ENCODE assay signal across 9 cellular contexts in genomic region chr2:190121971-190122370, GRCh38. TPM values are rescaled to one million over a fixed set of nuclear protein-coding genes. Genes with fewer than 3 reads are reported as not detected.
DNase-seq lines count a peak whose midpoint lies in the region; ATAC-seq, FAIRE-seq and TF ChIP-seq lines count a peak whose summit lies in the region.
"Had no signal": no experiment of that assay in that cellular context is flagged by ENCODE, and none has a peak within 500 bp of the region (broad histone marks: within the 10 kb centered on the region; RNA-seq: fewer than 3 reads in every experiment).

No MANE protein-coding gene starts in this region.

- H3K4me1 ChIP-seq in Karpas-422 (ENCODE audit: low read length) (peaks cover 19% of the 10 kb centered on the region), neural progenitor cell (no peaks in the 10 kb centered on the region)

- CTCF ChIA-PET in AG04450 (lab: Charles Lee) = interaction anchor here (0.6 to 3.4 kb wide), 8 partner anchors 12 to 372 kb away, joined by 3 to 18 read pairs (median 3); a partner anchor contains a TSS
- CTCF ChIA-PET in activated CD8-positive, alpha-beta memory T cell treated with anti-CD3 and anti-CD28 coated beads, Interleukin-2, amount 10 ng/mL, durations not matched to agents 7 days and 5 days (lab: Charles Lee) = interaction anchor here (0.8 to 1.8 kb wide), 2 partner anchors 28 to 156 kb away, joined by 3 to 5 read pairs; no protein-coding TSS in a partner anchor

- H3K27me3 Mint-ChIP-seq in neural progenitor cell (ENCODE audit: insufficient read depth, low read depth) = no peaks in the 10 kb centered on the region
- H3K27me3 Mint-ChIP-seq in activated CD8-positive, alpha-beta memory T cell treated with anti-CD3 and anti-CD28 coated beads, Interleukin-2, amount 10 ng/mL, durations not matched to agents 7 days and 5 days = peaks cover 3% of the 10 kb centered on the region

- H3K27me3 ChIP-seq in AG04450 (ENCODE audit: control insufficient read depth, insufficient read depth, low read length) = no peaks in the 10 kb centered on the region
- no peaks in the 10 kb centered on the region for H3K27me3 ChIP-seq in Karpas-422 (ENCODE audit: low read length)
- no peaks in the 10 kb centered on the region for H3K27me3 ChIP-seq in bronchial epithelial cell (ENCODE audit: control insufficient read depth, insufficient read depth, low read length)
- no peaks in the 10 kb centered on the region for H3K27me3 ChIP-seq in neural progenitor cell

- H3K36me3 ChIP-seq in Karpas-422 (ENCODE audit: insufficient read depth, low read length) (no peaks in the 10 kb centered on the region), bronchial epithelial cell (ENCODE audit: control insufficient read depth, insufficient read depth, low read length) (no peaks in the 10 kb centered on the region), neural progenitor cell (no peaks in the 10 kb centered on the region)
- H3K36me3 ChIP-seq: HAP-1 had no signal

- no peak overlapping the region for H3K27ac Mint-ChIP-seq in neural progenitor cell
- no peak overlapping the region for H3K27ac Mint-ChIP-seq in activated CD8-positive, alpha-beta memory T cell treated with anti-CD3 and anti-CD28 coated beads, Interleukin-2, amount 10 ng/mL, durations not matched to agents 7 days and 5 days

- ATAC-seq in GM18520 (IDR thresholded peaks at IDR 0.05; ENCODE audit: unreplicated experiment) = peak; percentile 56
- no peak for ATAC-seq in activated CD8-positive, alpha-beta memory T cell treated with anti-CD3 and anti-CD28 coated beads, Interleukin-2, amount 10 ng/mL, durations not matched to agents 7 days and 5 days

- no peak for FAIRE-seq in bronchial epithelial cell (lab: Jason Lieb, UNC)

- peaks cover 3% of the 10 kb centered on the region for H3F3A ChIP-seq in neural progenitor cell (ENCODE audit: low read depth)

- H3K9ac ChIP-seq in Karpas-422 (ENCODE audit: low read length) (no peak overlapping the region), neural progenitor cell (no peak overlapping the region)

- H3K4me3 Mint-ChIP-seq in neural progenitor cell = no peak overlapping the region
- no peak overlapping the region for H3K4me3 Mint-ChIP-seq in activated CD8-positive, alpha-beta memory T cell treated with anti-CD3 and anti-CD28 coated beads, Interleukin-2, amount 10 ng/mL, durations not matched to agents 7 days and 5 days

- no peaks in the 10 kb centered on the region for H3K36me3 Mint-ChIP-seq in neural progenitor cell
- no peaks in the 10 kb centered on the region for H3K36me3 Mint-ChIP-seq in activated CD8-positive, alpha-beta memory T cell treated with anti-CD3 and anti-CD28 coated beads, Interleukin-2, amount 10 ng/mL, durations not matched to agents 7 days and 5 days

- H3K79me2 ChIP-seq in Karpas-422 (ENCODE audit: low read length) (no peaks in the 10 kb centered on the region), neural progenitor cell (ENCODE audit: low read depth) (no peaks in the 10 kb centered on the region)

- DNase-seq in AG04450 (ENCODE audit: low read depth, low spot score) (no peak), Karpas-422 (peak; percentile 63), bronchial epithelial cell (ENCODE audit: low read depth) (peak; percentile 45), neural progenitor cell (ENCODE audit: low spot score) (peak; percentile 51), OCI-M2 (lab: John Stamatoyannopoulos, UW; ENCODE audit: unreplicated experiment) (no peak)
- DNase-seq in activated CD8-positive, alpha-beta memory T cell treated with anti-CD3 and anti-CD28 coated beads, Interleukin-2, amount 10 ng/mL, durations not matched to agents 7 days and 5 days = no peak
- DNase-seq in stimulated activated CD4-positive, alpha-beta T cell treated with anti-CD3 and anti-CD28 coated beads, Interleukin-4, amount 100 ng/mL, for 1 hour = no peak

- no peaks in the 10 kb centered on the region for H3K9me2 ChIP-seq in Karpas-422 (replicated peaks; ENCODE audit: insufficient read depth, low read length)

- POLR2A ChIA-PET in AG04450 (lab: Yijun Ruan, JAX) = no interaction called here

- peaks cover 3% of the 10 kb centered on the region for H3K4me1 Mint-ChIP-seq in neural progenitor cell
- H3K4me1 Mint-ChIP-seq in activated CD8-positive, alpha-beta memory T cell treated with anti-CD3 and anti-CD28 coated beads, Interleukin-2, amount 10 ng/mL, durations not matched to agents 7 days and 5 days = no peaks in the 10 kb centered on the region

- peak; percentile 55 for TF ChIP-seq CTCF in AG04450 (IDR thresholded peaks at IDR 0.05; ENCODE audit: low read depth, low read length)
- peak; percentile 43 for TF ChIP-seq CTCF in bronchial epithelial cell (IDR thresholded peaks at IDR 0.05; ENCODE audit: insufficient read depth, low read length, severe bottlenecking)
- peak; percentile 64 for TF ChIP-seq CTCF in neural progenitor cell (IDR thresholded peaks at IDR 0.05)

- H2AFZ ChIP-seq in Karpas-422 (ENCODE audit: low read length) (peak overlapping the region; percentile 80), neural progenitor cell (replicated peaks) (peak overlapping the region; percentile 22)

- H3K4me2 ChIP-seq in Karpas-422 (ENCODE audit: low read depth, low read length, poor library complexity, severe bottlenecking) (no peak overlapping the region), neural progenitor cell (no peak overlapping the region)

- H3K9me3 ChIP-seq in AG04450 (ENCODE audit: control insufficient read depth, insufficient read depth, low read length) (no peaks in the 10 kb centered on the region), Karpas-422 (ENCODE audit: low read length) (no peaks in the 10 kb centered on the region), neural progenitor cell (ENCODE audit: low read depth) (no peaks in the 10 kb centered on the region)

- H3K9me3 Mint-ChIP-seq in neural progenitor cell = no peaks in the 10 kb centered on the region
- H3K9me3 Mint-ChIP-seq in activated CD8-positive, alpha-beta memory T cell treated with anti-CD3 and anti-CD28 coated beads, Interleukin-2, amount 10 ng/mL, durations not matched to agents 7 days and 5 days (ENCODE audit: low read depth) = no peaks in the 10 kb centered on the region

- H3K27ac ChIP-seq in AG04450 (ENCODE audit: low read depth, low read length) (no peak overlapping the region), Karpas-422 (ENCODE audit: low read length) (no peak overlapping the region), neural progenitor cell (no peak overlapping the region)

- H3K4me3 ChIP-seq in AG04450 (ENCODE audit: low read depth, low read length) (no peak overlapping the region), Karpas-422 (ENCODE audit: low read length) (no peak overlapping the region), bronchial epithelial cell (ENCODE audit: low read depth, low read length) (no peak overlapping the region), neural progenitor cell (no peak overlapping the region)
- H3K4me3 ChIP-seq: HAP-1 had no signal

- no peaks in the 10 kb centered on the region for H4K20me1 ChIP-seq in Karpas-422 (ENCODE audit: insufficient read depth, low read depth, low read length)
- H4K20me1 ChIP-seq in neural progenitor cell (ENCODE audit: low read depth) = no peaks in the 10 kb centered on the region

RNA-seq across cellular contexts. Expression of gene MSTN, which starts 59.4 kb away (rescaled TPM):
- polyA plus RNA-seq in AG04450 (2011; rRNA removed) = 0.06 and 0.12 TPM in 2 replicates
- not detected in 2 replicates for polyA minus RNA-seq in AG04450 (2011; rRNA and poly(A)+ RNA removed)
- 0.11 and 0.22 TPM in 2 replicates for total RNA-seq in Karpas-422 (2014; rRNA removed; shearing (Covaris generic); ENCODE audit: low replicate concordance)
- total RNA-seq in bronchial epithelial cell = under 0.01 TPM in 1 of 2 replicates, not detected in the other
- total RNA-seq in neural progenitor cell (ENCODE audit: low replicate concordance) = 0.54 TPM in 1 of 2 replicates, not detected in the other
- total RNA-seq in activated CD8-positive, alpha-beta memory T cell treated with anti-CD3 and anti-CD28 coated beads, Interleukin-2, amount 10 ng/mL, durations not matched to agents 7 days and 5 days = not detected

Comparison
In these comparisons a context has a peak if more than half of its experiments do, and no peak if none do; other contexts are left out.
1. DNase-seq: peak in Karpas-422 (single experiment), bronchial epithelial cell (single experiment) and neural progenitor cell (single experiment); none in AG04450 (single experiment), activated CD8-positive, alpha-beta memory T cell treated with anti-CD3 and anti-CD28 coated beads, Interleukin-2, amount 10 ng/mL, durations not matched to agents 7 days and 5 days (single experiment), OCI-M2 (single experiment) and stimulated activated CD4-positive, alpha-beta T cell treated with anti-CD3 and anti-CD28 coated beads, Interleukin-4, amount 100 ng/mL, for 1 hour (single experiment).
2. Peak in every context shown above with its lines, with median percentiles within 50 percentile points of each other: CTCF ChIP-seq.